Comparison of ENCODE assay signal across 14 cellular contexts in genomic region chr20:10861619-10862018, GRCh38.
A peak's percentile ranks its signal among the peaks of the same experiment; 100 is the strongest.
DNase-seq lines count a peak whose midpoint lies in the region; ATAC-seq and TF ChIP-seq lines count a peak whose summit lies in the region.
"Had no signal": no experiment of that assay in that cellular context is flagged by ENCODE, and none has a peak within 500 bp of the region (broad histone marks: within the 10 kb centered on the region; RNA-seq: fewer than 3 reads in every experiment).

No MANE protein-coding gene starts in this region.

- no peak for ATAC-seq in right cardiac atrium
- ATAC-seq: activated T-cell treated with anti-CD3 and anti-CD28 coated beads, Interleukin-2, amount 50 U/mL, for 4 hours; GM23338; stimulated activated naive B cell treated with anti-CD40 and anti-IgM and Interleukin-4, amounts not matched to agents 10 μg/mL and 1 μg/mL and 100 μg/mL, for 72 hours had no signal

- 89% methylated on average over 2 of the region's 2 CpGs for WGBS in right cardiac atrium

- TF ChIP-seq CTCF in PC-9 (conservative IDR thresholded peaks at IDR 0.05), result no peak
- TF ChIP-seq CTCF in epithelial cell of esophagus (IDR thresholded peaks at IDR 0.05; ENCODE audit: insufficient read depth, low read depth, low read length, missing control alignments), result no peak

- no peak overlapping the region for H2AFZ ChIP-seq in PC-9
- H2AFZ ChIP-seq: GM23338 had no signal

- no peaks in the 10 kb centered on the region for H3K27me3 ChIP-seq in PC-9 (ENCODE audit: insufficient read depth, low read depth)
- no peaks in the 10 kb centered on the region for H3K27me3 ChIP-seq in right cardiac atrium (ENCODE audit: control insufficient read depth, insufficient read depth)

- H3K4me3 ChIP-seq in PC-9 (no peak overlapping the region), epithelial cell of esophagus (ENCODE audit: low read length) (no peak overlapping the region), right cardiac atrium (ENCODE audit: low read length) (no peak overlapping the region)
- H3K4me3 ChIP-seq: GM23338 had no signal

- H3F3A ChIP-seq in PC-9 (ENCODE audit: insufficient read depth, low read depth), result peaks cover 20% of the 10 kb centered on the region

- intact Hi-C loops in PC-9 (cut with micrococcal nuclease; ENCODE audit: unreplicated experiment) (loop anchor here (2.0 to 5.0 kb wide), 7 partner anchors 61 to 411 kb away; no protein-coding TSS in a partner anchor), right cardiac atrium (cut with DNase I) (loop anchor here in 1 of 4 donors (10.0 kb wide), 1 partner anchor 187 kb away; the partner anchor contains the start of gene JAG1)

- peak overlapping the region; percentile 11 for H3K4me2 ChIP-seq in PC-9
- H3K4me2 ChIP-seq: GM23338 had no signal

- H3K9me3 ChIP-seq in PC-9 (ENCODE audit: insufficient read depth, low read depth), result no peaks in the 10 kb centered on the region; the same call in none of the 2 replicates
- H3K9me3 ChIP-seq in right cardiac atrium (ENCODE audit: control insufficient read depth, low read length), result no peaks in the 10 kb centered on the region

- no peaks in the 10 kb centered on the region for H3K9me2 ChIP-seq in PC-9 (ENCODE audit: insufficient read depth)

- H3K27ac ChIP-seq in PC-9 (peak overlapping the region; percentile 63), right cardiac atrium (ENCODE audit: low read length) (no peak overlapping the region)

- POLR2A ChIA-PET in PC-9 (lab: Charles Lee; ENCODE audit: unreplicated experiment), result no interaction called here

- TF ChIP-seq POLR2A in erythroblast (IDR thresholded peaks at IDR 0.05; ENCODE audit: low read length), result no peak

- H3K36me3 ChIP-seq in PC-9 (ENCODE audit: low read depth), result no peaks in the 10 kb centered on the region

- H3K79me2 ChIP-seq in PC-9 (ENCODE audit: low read depth), result no peaks in the 10 kb centered on the region

- H3K4me1 ChIP-seq in PC-9 (replicated peaks; ENCODE audit: insufficient read depth), result peaks cover 42% of the 10 kb centered on the region
- H3K4me1 ChIP-seq in right cardiac atrium (ENCODE audit: control insufficient read depth, insufficient read depth, low read length), result peaks cover 7% of the 10 kb centered on the region

- H4K20me1 ChIP-seq in PC-9 (ENCODE audit: insufficient read depth), result no peaks in the 10 kb centered on the region

- CTCF ChIA-PET in PC-9 (lab: Charles Lee), result no interaction called here

- DNase-seq in NCI-H1417 (lab: John Stamatoyannopoulos, UW) (peak in 2 of 3 experiments; percentile 62 to 88), NCI-H1417 treated with DMSO at 0.1 percent for 48 hours (lab: John Stamatoyannopoulos, UW) (no peak), PC-9 (peak; percentile 30 to 71), epithelial cell of esophagus (ENCODE audit: low read depth) (peak; percentile 61), renal cortical epithelial cell (ENCODE audit: low read depth) (peak; percentile 42), right cardiac atrium (no peak), activated gamma-delta T cell treated with Interleukin-2 at 50 U/mL for 16 hours (no peak), erythroblast (lab: John Stamatoyannopoulos, UW) (no peak)
- DNase-seq: activated T-cell treated with anti-CD3 and anti-CD28 coated beads, Interleukin-2, amount 50 U/mL, for 4 hours; NCI-H2029; NCI-H748 treated with DMSO at 0.1 percent for 48 hours; Right ventricle myocardium superior; stimulated activated naive B cell treated with anti-CD40 and anti-IgM and Interleukin-4, amounts not matched to agents 10 μg/mL and 1 μg/mL and 100 μg/mL, for 72 hours had no signal

- BruUV-seq in PC-9 (replicated peaks; lab: Mats Ljungman, UMichigan), result no TSS peak

Comparison
In these comparisons a context has a peak if more than half of its experiments do, and no peak if none do; other contexts are left out.
1. DNase-seq: peak in NCI-H1417 (2 of 3), PC-9 (2 of 2), epithelial cell of esophagus (single experiment) and renal cortical epithelial cell (single experiment); none in NCI-H1417 treated with DMSO at 0.1 percent for 48 hours (single experiment), right cardiac atrium (0 of 3), activated gamma-delta T cell treated with Interleukin-2 at 50 U/mL for 16 hours (single experiment) and erythroblast (0 of 2).